In genomic region chr6:217048-217659, GRCh38 we compare ENCODE assay signal across 1 cellular context.
TF ChIP-seq lines count a peak whose summit lies in the region.

No MANE protein-coding gene starts in this region.

TF ChIP-seq in HepG2, 621 proteins besides CTCF, POLR2A, EP300 and RAD21 (continued from another document):
- TF ChIP-seq ZBTB34 (CRISPR knock-in tag; IDR thresholded peaks at IDR 0.05) (no peak), FOSL2 (CRISPR knock-in tag; IDR thresholded peaks at IDR 0.05) (no peak), POGZ (CRISPR knock-in tag; IDR thresholded peaks at IDR 0.05) (peak; percentile 76), TCF7 (IDR thresholded peaks at IDR 0.05; ENCODE audit: low read depth) (no peak), NR2C2 (CRISPR knock-in tag; IDR thresholded peaks at IDR 0.05; ENCODE audit: borderline replicate concordance) (no peak), SIX4 (CRISPR knock-in tag; IDR thresholded peaks at IDR 0.05) (no peak), SNAPC5 (CRISPR knock-in tag; IDR thresholded peaks at IDR 0.05; ENCODE audit: borderline replicate concordance) (no peak), ZNF34 (CRISPR knock-in tag; IDR thresholded peaks at IDR 0.05; ENCODE audit: borderline replicate concordance) (no peak)
